In the genomic region with DNA sequence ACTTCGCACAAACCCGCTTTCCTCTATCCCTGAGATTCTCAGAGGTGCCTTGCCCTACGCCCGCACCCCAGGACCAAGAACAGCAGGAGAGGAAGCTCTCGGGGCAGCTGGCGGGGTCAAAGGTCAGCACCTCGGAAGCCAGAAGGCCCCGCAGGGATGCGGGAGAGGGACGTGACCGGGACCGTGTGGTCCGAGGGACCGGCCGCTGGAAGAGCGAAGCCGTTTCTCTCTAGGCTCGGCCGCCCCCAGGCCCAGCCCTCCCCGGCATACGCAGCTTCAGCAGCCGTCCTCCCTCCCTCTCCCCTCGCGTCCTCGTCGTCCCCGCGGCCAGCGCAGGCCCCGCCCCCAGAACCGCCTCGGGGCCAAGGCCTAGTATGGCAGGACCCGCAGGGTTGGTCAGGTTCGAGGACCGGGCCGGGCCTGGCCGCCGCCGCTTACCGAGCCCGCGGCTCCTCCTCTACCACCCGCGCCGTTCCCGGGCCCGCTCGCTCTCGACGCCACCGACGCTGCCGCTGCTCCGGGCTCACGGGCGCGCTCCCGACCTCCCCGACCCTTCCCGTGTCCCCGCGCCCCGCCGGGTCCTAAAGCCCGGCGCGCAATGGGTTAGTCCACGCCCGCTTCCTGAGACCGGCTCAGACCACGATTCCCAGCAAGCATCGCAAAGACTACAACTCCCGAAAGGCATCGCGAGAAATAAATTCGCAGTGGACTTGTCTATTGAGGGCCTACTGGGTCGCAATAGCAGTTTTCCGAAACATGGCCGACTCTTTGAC, we compare ENCODE assay signal across 8 cellular contexts. TPM values are rescaled to one million over a fixed set of nuclear protein-coding genes. Genes with fewer than 3 reads are reported as not detected.
A peak's percentile ranks its signal among the peaks of the same experiment; 100 is the strongest.
DNase-seq lines count a peak whose midpoint lies in the region; ATAC-seq and TF ChIP-seq lines count a peak whose summit lies in the region.

A gene with protein sequence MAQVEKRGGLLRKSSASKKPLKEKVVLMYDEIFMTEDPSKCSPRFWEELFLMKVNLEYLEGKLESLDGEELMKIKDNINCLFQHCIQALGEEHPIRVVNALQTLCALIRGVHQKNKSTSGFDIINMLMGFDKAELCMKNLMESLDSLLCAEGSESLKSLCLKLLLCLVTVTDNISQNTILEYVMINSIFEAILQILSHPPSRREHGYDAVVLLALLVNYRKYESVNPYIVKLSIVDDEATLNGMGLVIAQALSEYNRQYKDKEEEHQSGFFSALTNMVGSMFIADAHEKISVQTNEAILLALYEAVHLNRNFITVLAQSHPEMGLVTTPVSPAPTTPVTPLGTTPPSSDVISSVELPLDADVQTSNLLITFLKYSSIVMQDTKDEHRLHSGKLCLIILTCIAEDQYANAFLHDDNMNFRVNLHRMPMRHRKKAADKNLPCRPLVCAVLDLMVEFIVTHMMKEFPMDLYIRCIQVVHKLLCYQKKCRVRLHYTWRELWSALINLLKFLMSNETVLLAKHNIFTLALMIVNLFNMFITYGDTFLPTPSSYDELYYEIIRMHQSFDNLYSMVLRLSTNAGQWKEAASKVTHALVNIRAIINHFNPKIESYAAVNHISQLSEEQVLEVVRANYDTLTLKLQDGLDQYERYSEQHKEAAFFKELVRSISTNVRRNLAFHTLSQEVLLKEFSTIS (minus strand): TSS at position 527 of the 773 bp plus-strand sequence. CDS start 16,059 bp downstream, outside the sequence.

- no peaks in the 10 kb centered on the region for H3K27me3 Mint-ChIP-seq in naive B cell
- no peaks in the 10 kb centered on the region for H3K27me3 Mint-ChIP-seq in stimulated activated memory B cell treated with anti-CD40 and anti-IgM and Interleukin-4, amounts not matched to agents 10 μg/mL and 1 μg/mL and 100 μg/mL, for 72 hours

- peak within 1 kb of the TSS; percentile 49 for H3K9ac ChIP-seq in KMS-11

- DNase-seq in DMS53 treated with DMSO at 0.1 percent for 48 hours (lab: John Stamatoyannopoulos, UW; ENCODE audit: unreplicated experiment) (peak; percentile 95), RKO (ENCODE audit: low spot score) (peak; percentile 99), activated T-helper 1 cell treated with Interleukin-2 at 50 U/mL for 16 hours (ENCODE audit: low read depth) (peak; percentile 79), fibroblast of gingiva (ENCODE audit: low read depth) (peak; percentile 98), naive B cell (peak; percentile 89)

- peaks cover 5% of the 10 kb centered on the region for H3K4me1 ChIP-seq in KMS-11 (ENCODE audit: low read depth, poor library complexity, severe bottlenecking)

- H3K36me3 Mint-ChIP-seq in naive B cell = no peaks in the 10 kb centered on the region
- no peaks in the 10 kb centered on the region for H3K36me3 Mint-ChIP-seq in stimulated activated memory B cell treated with anti-CD40 and anti-IgM and Interleukin-4, amounts not matched to agents 10 μg/mL and 1 μg/mL and 100 μg/mL, for 72 hours

- peak within 1 kb of the TSS; percentile 66 for H3K4me2 ChIP-seq in KMS-11

- ATAC-seq in GM21723 (IDR thresholded peaks at IDR 0.05; ENCODE audit: unreplicated experiment) (peak; percentile 96), naive B cell (ENCODE audit: low read depth in 2 of 2) (peak; percentile 96 to 97)
- ATAC-seq in stimulated activated memory B cell treated with anti-CD40 and anti-IgM and Interleukin-4, amounts not matched to agents 10 μg/mL and 1 μg/mL and 100 μg/mL, for 72 hours = peak; percentile 98

- H3K27ac Mint-ChIP-seq in naive B cell = peak within 1 kb of the TSS; percentile 94 to 98 (median 94)
- peak within 1 kb of the TSS; percentile 87 for H3K27ac Mint-ChIP-seq in stimulated activated memory B cell treated with anti-CD40 and anti-IgM and Interleukin-4, amounts not matched to agents 10 μg/mL and 1 μg/mL and 100 μg/mL, for 72 hours

- H3K9me3 Mint-ChIP-seq in naive B cell = no peaks in the 10 kb centered on the region
- no peaks in the 10 kb centered on the region for H3K9me3 Mint-ChIP-seq in stimulated activated memory B cell treated with anti-CD40 and anti-IgM and Interleukin-4, amounts not matched to agents 10 μg/mL and 1 μg/mL and 100 μg/mL, for 72 hours

- peak within 1 kb of the TSS; percentile 35 for H3K27ac ChIP-seq in KMS-11

- no peak within 1 kb of the TSS for H3K4me3 ChIP-seq in KMS-11 (IDR thresholded peaks at IDR 0.05; ENCODE audit: insufficient read depth, low read depth, low read length)

- H3K4me3 Mint-ChIP-seq in naive B cell = peak within 1 kb of the TSS; percentile 94 to 99 (median 96)
- peak within 1 kb of the TSS; percentile 87 for H3K4me3 Mint-ChIP-seq in stimulated activated memory B cell treated with anti-CD40 and anti-IgM and Interleukin-4, amounts not matched to agents 10 μg/mL and 1 μg/mL and 100 μg/mL, for 72 hours

- H3K27me3 ChIP-seq in KMS-11 (ENCODE audit: insufficient read depth, low read depth) = no peaks in the 10 kb centered on the region

- no peaks in the 10 kb centered on the region for H3K36me3 ChIP-seq in KMS-11 (ENCODE audit: insufficient read depth)

- H4K20me1 ChIP-seq in KMS-11 (ENCODE audit: insufficient read depth) = no peaks in the 10 kb centered on the region

- no peak for TF ChIP-seq CTCF in KMS-11 (conservative IDR thresholded peaks at IDR 0.05; ENCODE audit: low read depth, low read length)

- H2AFZ ChIP-seq in KMS-11 (ENCODE audit: low read depth) = peak within 1 kb of the TSS; percentile 50

- peaks cover 25% of the 10 kb centered on the region for H3K79me2 ChIP-seq in KMS-11 (ENCODE audit: insufficient read depth, low read depth)

- H3K4me1 Mint-ChIP-seq in naive B cell = peaks cover 20 to 48% (median 32%) of the 10 kb centered on the region in 3 donors
- H3K4me1 Mint-ChIP-seq in stimulated activated memory B cell treated with anti-CD40 and anti-IgM and Interleukin-4, amounts not matched to agents 10 μg/mL and 1 μg/mL and 100 μg/mL, for 72 hours = peaks cover 36% of the 10 kb centered on the region

RNA-seq across cellular contexts. Expression of the gene that starts here (rescaled TPM):
- 10 to 100 TPM; 29.9 to 56.9 (median 46.8) TPM for polyA plus RNA-seq in naive B cell (ENCODE audit: low read depth in 6 of 6)
